Comparison of ENCODE assay signal across 2 cellular contexts in genomic region chr11:95025594-95025993, GRCh38. TPM values are rescaled to one million over a fixed set of nuclear protein-coding genes. Genes with fewer than 3 reads are reported as not detected.
"Had no signal": no experiment of that assay in that cellular context is flagged by ENCODE, and none has a peak within 500 bp of the region (broad histone marks: within the 10 kb centered on the region; RNA-seq: fewer than 3 reads in every experiment).

No MANE protein-coding gene starts in this region.

RNA-seq across cellular contexts. Expression of gene KDM4E, which starts 0.5 kb away (rescaled TPM):
- total RNA-seq: GM12878 had no signal
- polyA plus RNA-seq: GM12878 had no signal

RNA-seq across cellular contexts. Expression of gene KDM4F, which starts 23.6 kb away (rescaled TPM):
- total RNA-seq: G401, GM12878 had no signal
- polyA plus RNA-seq: GM12878 had no signal
